Comparison of ENCODE assay signal across 26 cellular contexts in genomic region chr16:69840975-69841374, GRCh38.
DNase-seq lines count a peak whose midpoint lies in the region; ATAC-seq and TF ChIP-seq lines count a peak whose summit lies in the region.
"Had no signal": no experiment of that assay in that cellular context is flagged by ENCODE, and none has a peak within 500 bp of the region (broad histone marks: within the 10 kb centered on the region; RNA-seq: fewer than 3 reads in every experiment).

No MANE protein-coding gene starts in this region.

- H3K4me1 ChIP-seq in body of pancreas (peaks cover 63% of the 10 kb centered on the region), stomach (peaks cover 20 to 45% (median 37%) of the 10 kb centered on the region in 4 donors)

- H3K4me3 ChIP-seq in body of pancreas (no peak overlapping the region), stomach (no peak overlapping the region)
- H3K4me3 ChIP-seq: cardiac muscle cell, lower lobe of right lung, skin epidermis had no signal

- ATAC-seq in body of pancreas (no peak), HG03135 (IDR thresholded peaks at IDR 0.05; ENCODE audit: unreplicated experiment) (no peak), GM19395 (IDR thresholded peaks at IDR 0.05; ENCODE audit: unreplicated experiment) (no peak)
- ATAC-seq: esophagus mucosa had no signal

- 91 to 96% methylated on average over 2 of the region's 2 CpGs for WGBS in body of pancreas, 2 donors
- WGBS in stomach, 5 donors: 55 to 85% (median 66%) methylated on average over 2 of the region's 2 CpGs

- H3K36me3 ChIP-seq in body of pancreas (replicated peaks in 1 of 2; ENCODE audit: insufficient read depth in 1 of 2, low read depth in 2 of 2): no peaks in the 10 kb centered on the region
- H3K36me3 ChIP-seq in stomach: peaks cover 0 to 48% (median 41%) of the 10 kb centered on the region in 4 donors
- H3K36me3 ChIP-seq: cardiac muscle cell had no signal

- TF ChIP-seq EP300 in stomach (IDR thresholded peaks at IDR 0.05): no peak

- DNase-seq in NCI-H69 (lab: John Stamatoyannopoulos, UW) (peak; percentile 63), body of pancreas (peak in 2 of 4 donors; percentile 39 to 62), stomach (peak; percentile 56), activated gamma-delta T cell treated with Interleukin-2 at 50 U/mL for 16 hours (no peak)
- DNase-seq: activated B cell treated with CpG ODN at 0.5 μM for 24 hours; activated CD4-positive, alpha-beta T cell treated with anti-CD3 and anti-CD28 coated beads, Interleukin-2, amount 50 U/mL, for 48 hours; activated gamma-delta T cell; C1 segment of cervical spinal cord; Calu3; effector CD4-positive, alpha-beta T cell; foreskin melanocyte; H9; hippocampal formation; lower lobe of right lung; NCI-H1436 treated with DMSO at 0.1 percent for 48 hours; NCI-H510A treated with DMSO at 0.1 percent for 48 hours; stimulated activated CD4-positive, alpha-beta T cell treated with anti-CD3 and anti-CD28 coated beads, Interleukin-2, amount 100 ng/mL, for 48 hours; stimulated activated naive CD4-positive, alpha-beta T cell treated with Interleukin-2 at 50 U/mL for 16 hours had no signal

- H3K9me3 ChIP-seq in body of pancreas (no peaks in the 10 kb centered on the region), stomach (no peaks in the 10 kb centered on the region)
- H3K9me3 ChIP-seq: lower lobe of right lung, neutrophil had no signal

- intact Hi-C loops in body of pancreas (cut with DNase I): no loop called here
- intact Hi-C loops in stomach (cut with DNase I; ENCODE audit: low total_unique reads): no loop called here

- no peak for TF ChIP-seq CTCF in body of pancreas (IDR thresholded peaks at IDR 0.05)
- TF ChIP-seq CTCF in stomach (IDR thresholded peaks at IDR 0.05): no peak

- no peak for TF ChIP-seq POLR2A in body of pancreas (IDR thresholded peaks at IDR 0.05)
- TF ChIP-seq POLR2A in stomach (IDR thresholded peaks at IDR 0.05): no peak

- H3K27ac ChIP-seq in body of pancreas (peak overlapping the region; percentile 74 to 79 (median 78)), layer of hippocampus (ENCODE audit: low read depth, low read length) (peak overlapping the region; percentile 87), stomach (peak overlapping the region in 3 of 5 donors; percentile 24 to 74 (median 39))
- H3K27ac ChIP-seq: KMS-11, lower lobe of right lung, neutrophil had no signal

- H3K27me3 ChIP-seq in body of pancreas (no peaks in the 10 kb centered on the region), layer of hippocampus (ENCODE audit: control insufficient read depth, insufficient read depth, low read length) (no peaks in the 10 kb centered on the region), stomach (no peaks in the 10 kb centered on the region)
- H3K27me3 ChIP-seq: cardiac muscle cell, neutrophil had no signal
